1 cellular context compared by ENCODE assay signal in genomic region chr15:31361764-31362120, GRCh38.
TF ChIP-seq lines count a peak whose summit lies in the region.

No MANE protein-coding gene starts in this region.

TF ChIP-seq in HCT116, 20 proteins besides CTCF, POLR2A, EP300 and RAD21 (continued from another document):
- TF ChIP-seq ATF3 (IDR thresholded peaks at IDR 0.05) (no peak), POLR2AphosphoS5 (IDR thresholded peaks at IDR 0.05; ENCODE audit: low read depth, low read length) (no peak)
